Comparison of ENCODE assay signal across 8 cellular contexts in genomic region chr1:55337801-55338447, GRCh38.
A peak's percentile ranks its signal among the peaks of the same experiment; 100 is the strongest.
DNase-seq lines count a peak whose midpoint lies in the region; ATAC-seq, FAIRE-seq and TF ChIP-seq lines count a peak whose summit lies in the region.

No MANE protein-coding gene starts in this region.

- H3K4me1 ChIP-seq in A673 (ENCODE audit: insufficient read depth, low read length, poor library complexity, severe bottlenecking) (no peaks in the 10 kb centered on the region), K562 (replicated peaks in 1 of 2; ENCODE audit: control insufficient read depth in 2 of 2, insufficient read depth in 2 of 2, low read length in 2 of 2) (0 out of 5 replicates have a peak, but pooled peaks cover 0 to 2% of the 10 kb centered on the region in 2 experiments)

- H4K20me1 ChIP-seq in K562 (replicated peaks; ENCODE audit: control insufficient read depth, insufficient read depth, low read length), result no peaks in the 10 kb centered on the region

- 1% methylated on average over 5 of the region's 5 CpGs for WGBS in K562 (ENCODE audit: insufficient coverage, low coverage, missing lambda C conversion rate)

- POLR2A ChIA-PET in A673 (lab: Charles Lee; ENCODE audit: low non-redundant PET), result no interaction called here
- POLR2A ChIA-PET in K562 (lab: Yijun Ruan, JAX), result interaction anchor here (0.6 to 1.2 kb wide), 7 partner anchors 10 to 473 kb away, joined by 3 to 4 read pairs (median 3); no protein-coding TSS in a partner anchor

- intact Hi-C loops in A673 (cut with micrococcal nuclease; ENCODE audit: unreplicated experiment), result no loop called here
- intact Hi-C loops in K562 (cut with micrococcal nuclease), result loop anchor here (1.0 to 10.0 kb wide), 3 partner anchors 53 to 383 kb away; no protein-coding TSS in a partner anchor

- no peak overlapping the region for H3K27ac Mint-ChIP-seq in memory B cell

- in situ Hi-C loops in K562 (cut with MboI), result no loop called here

- H3K36me3 Mint-ChIP-seq in memory B cell, result peaks cover 5% of the 10 kb centered on the region

- no peaks in the 10 kb centered on the region for H3K79me2 ChIP-seq in K562 (ENCODE audit: control insufficient read depth, insufficient read depth, low read length)

- H3K4me3 Mint-ChIP-seq in memory B cell, result no peak overlapping the region

- CTCF ChIA-PET in A673 (lab: Charles Lee), result interaction anchor here (0.5 kb wide), 1 partner anchor 10 kb away, joined by 4 read pairs; no protein-coding TSS in a partner anchor
- CTCF ChIA-PET in K562 (lab: Yijun Ruan, JAX; ENCODE audit: low intra/inter-chr PET ratio), result interaction anchor here (1.6 kb wide), 1 partner anchor 53 kb away, joined by 10 read pairs; no protein-coding TSS in a partner anchor

- H3K9me3 ChIP-seq in A673 (ENCODE audit: low read depth, low read length, poor library complexity, severe bottlenecking) (no peaks in the 10 kb centered on the region), K562 (replicated peaks; ENCODE audit: control insufficient read depth, insufficient read depth, low read depth, low read length) (no peaks in the 10 kb centered on the region)

- TF ChIP-seq EP300 in K562 (IDR thresholded peaks at IDR 0.05; ENCODE audit: low read length), result no peak

- no peak overlapping the region for H3K4me2 ChIP-seq in K562 (ENCODE audit: insufficient read depth, low read length)

- TF ChIP-seq CTCF in A673 (conservative IDR thresholded peaks at IDR 0.05; ENCODE audit: low read depth, low read length) (peak; percentile 64), K562 (IDR thresholded peaks at IDR 0.05 in 2 of 3, conservative IDR thresholded peaks at IDR 0.05 in 1 of 3; ENCODE audit: insufficient read depth in 2 of 3, low read depth in 1 of 3, low read length in 3 of 3) (peak; percentile 57 to 80 (median 62))

- TF ChIP-seq RAD21 in K562 (CRISPR knock-in tag; conservative IDR thresholded peaks at IDR 0.05 in 1 of 2, IDR thresholded peaks at IDR 0.05 in 1 of 2), result peak; percentile 62 to 75

- BruUV-seq in A673 (replicated peaks; lab: Mats Ljungman, UMichigan), result no TSS peak
- no TSS peak for BruUV-seq in K562 (replicated peaks; lab: Mats Ljungman, UMichigan)

- FAIRE-seq in K562 (lab: Jason Lieb, UNC), result peak; percentile 94

- no peaks in the 10 kb centered on the region for H3K36me3 ChIP-seq in A673 (ENCODE audit: insufficient read depth, low read length, poor library complexity, severe bottlenecking)
- no peaks in the 10 kb centered on the region for H3K36me3 ChIP-seq in K562 (ENCODE audit: control insufficient read depth, insufficient read depth, low read length)

- peaks cover 8% of the 10 kb centered on the region for H3K9me3 Mint-ChIP-seq in memory B cell

- H3K4me3 ChIP-seq in A673 (ENCODE audit: low read depth, low read length, poor library complexity, severe bottlenecking) (no peak overlapping the region), K562 (no peak overlapping the region)

- peaks cover 21% of the 10 kb centered on the region for H3K27me3 Mint-ChIP-seq in memory B cell

- TF ChIP-seq POLR2A in K562 (conservative IDR thresholded peaks at IDR 0.05), result no peak

- no peaks in the 10 kb centered on the region for H3K9me1 ChIP-seq in K562 (ENCODE audit: control insufficient read depth, insufficient read depth, low read length)

- H3K27ac ChIP-seq in A673 (ENCODE audit: low read depth, low read length, poor library complexity, severe bottlenecking) (no peak overlapping the region), K562 (ENCODE audit: extremely low read depth, low read depth, low read length) (no peak overlapping the region)

- no peak overlapping the region for H3K9ac ChIP-seq in K562 (ENCODE audit: insufficient read depth in 1 of 2, low read depth in 2 of 2, low read length in 2 of 2)

- no peaks in the 10 kb centered on the region for H3K4me1 Mint-ChIP-seq in memory B cell

- ATAC-seq in HG02884 (IDR thresholded peaks at IDR 0.05; ENCODE audit: unreplicated experiment), result peak; percentile 81
- peak; percentile 95 for ATAC-seq in K562
- ATAC-seq in memory B cell (ENCODE audit: low read depth), result peak; percentile 44
- ATAC-seq in HG02973 (IDR thresholded peaks at IDR 0.05; ENCODE audit: unreplicated experiment), result no peak

- DNase-seq in A673 (ENCODE audit: low spot score) (peak; percentile 69), GM03348 (ENCODE audit: low spot score) (peak; percentile 69), NCI-H69 (lab: John Stamatoyannopoulos, UW) (peak; percentile 52), K562 (ENCODE audit: extremely low read depth in 1 of 4, low spot score in 3 of 4) (peak; percentile 31 to 62 (median 42)), memory B cell (ENCODE audit: low spot score in 2 of 2) (peak in 1 of 2 donors; percentile 25), globus pallidus (ENCODE audit: low spot score) (no peak)

- no peak overlapping the region for H2AFZ ChIP-seq in K562 (ENCODE audit: low read depth, low read length)

- no peaks in the 10 kb centered on the region for H3K27me3 ChIP-seq in A673 (replicated peaks; ENCODE audit: insufficient read depth, low read depth, low read length, poor library complexity)
- H3K27me3 ChIP-seq in K562 (ENCODE audit: control insufficient read depth in 2 of 2, insufficient read depth in 2 of 2, low read length in 2 of 2), result peaks cover 4 to 28% of the 10 kb centered on the region in 2 experiments; a peak in 3 of 5 replicates

TF ChIP-seq in K562, 482 proteins besides CTCF, POLR2A, EP300 and RAD21 (continues in another document):
- TF ChIP-seq HDAC1 (IDR thresholded peaks at IDR 0.05) (no peak), ZNF584 (CRISPR knock-in tag; IDR thresholded peaks at IDR 0.05; ENCODE audit: low read depth) (no peak), TCFL5 (CRISPR knock-in tag; conservative IDR thresholded peaks at IDR 0.05) (no peak), IFI16 (CRISPR knock-in tag; IDR thresholded peaks at IDR 0.05) (no peak), DDX20 (tag; IDR thresholded peaks at IDR 0.05; ENCODE audit: low read depth) (no peak), RBM14 (IDR thresholded peaks at IDR 0.05; ENCODE audit: borderline replicate concordance, insufficient read depth, low read depth, low read length) (no peak), ZNF511 (CRISPR knock-in tag; IDR thresholded peaks at IDR 0.05) (no peak), CHCHD3 (CRISPR knock-in tag; IDR thresholded peaks at IDR 0.05) (no peak), NFE2 (IDR thresholded peaks at IDR 0.05; ENCODE audit: low read depth) (no peak), XRCC5 (IDR thresholded peaks at IDR 0.05; ENCODE audit: low read depth, low read length) (no peak), GTF3C2 (IDR thresholded peaks at IDR 0.05; ENCODE audit: borderline replicate concordance, extremely low read depth, insufficient read length) (no peak), PATZ1 (CRISPR knock-in tag; IDR thresholded peaks at IDR 0.05; ENCODE audit: borderline replicate concordance) (no peak), STAG1 (CRISPR knock-in tag; IDR thresholded peaks at IDR 0.05; ENCODE audit: borderline replicate concordance) (peak; percentile 32; the same call in 1 of the 2 replicates), SMC3 (conservative IDR thresholded peaks at IDR 0.05; ENCODE audit: insufficient read depth, low read depth, low read length) (peak; percentile 64), GATA2 (CRISPR knock-in tag; IDR thresholded peaks at IDR 0.05) (no peak), ZNF830 (CRISPR knock-in tag; IDR thresholded peaks at IDR 0.05) (no peak), IRF2 (CRISPR knock-in tag; IDR thresholded peaks at IDR 0.05) (no peak)
